ENCODE assay signal across 1 cellular context in the genomic region with DNA sequence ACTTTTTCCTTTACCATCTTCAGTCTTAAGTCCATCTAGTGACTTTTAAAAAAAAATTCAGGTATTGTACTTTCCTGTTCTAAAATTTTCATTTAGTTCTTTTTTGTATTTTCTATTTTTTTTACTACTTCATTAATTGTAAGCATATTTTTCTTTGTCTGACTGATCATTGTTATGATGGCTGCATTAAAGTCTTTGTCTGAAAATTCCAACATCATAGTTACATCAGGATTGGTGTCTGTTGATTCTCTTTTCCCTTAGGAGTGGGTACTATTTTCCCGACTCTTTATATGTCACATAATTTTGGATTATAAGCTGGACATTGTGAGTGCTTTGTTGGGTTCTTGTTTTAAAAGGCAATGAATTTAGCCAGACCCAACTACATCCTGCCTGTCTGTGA.
TF ChIP-seq lines count a peak whose summit lies in the region.

No MANE protein-coding gene starts in this region.

TF ChIP-seq in HEK293, 187 proteins besides CTCF, POLR2A, EP300 and RAD21:
- TF ChIP-seq ZEB2 (tag by site-specific recombination; IDR thresholded peaks at IDR 0.05): no peak
- TF ChIP-seq, protein P1, sequence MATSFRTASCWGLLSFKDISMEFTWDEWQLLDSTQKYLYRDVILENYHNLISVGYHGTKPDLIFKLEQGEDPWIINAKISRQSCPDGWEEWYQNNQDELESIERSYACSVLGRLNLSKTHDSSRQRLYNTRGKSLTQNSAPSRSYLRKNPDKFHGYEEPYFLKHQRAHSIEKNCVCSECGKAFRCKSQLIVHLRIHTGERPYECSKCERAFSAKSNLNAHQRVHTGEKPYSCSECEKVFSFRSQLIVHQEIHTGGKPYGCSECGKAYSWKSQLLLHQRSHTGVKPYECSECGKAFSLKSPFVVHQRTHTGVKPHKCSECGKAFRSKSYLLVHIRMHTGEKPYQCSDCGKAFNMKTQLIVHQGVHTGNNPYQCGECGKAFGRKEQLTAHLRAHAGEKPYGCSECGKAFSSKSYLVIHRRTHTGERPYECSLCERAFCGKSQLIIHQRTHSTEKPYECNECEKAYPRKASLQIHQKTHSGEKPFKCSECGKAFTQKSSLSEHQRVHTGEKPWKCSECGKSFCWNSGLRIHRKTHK (tag by site-specific recombination; IDR thresholded peaks at IDR 0.05): peak; percentile 76; the same call in 1 of the 2 replicates
- no peak for TF ChIP-seq ZNF157 (tag by site-specific recombination; IDR thresholded peaks at IDR 0.05)
